ENCODE assay signal across 8 cellular contexts in the genomic region with DNA sequence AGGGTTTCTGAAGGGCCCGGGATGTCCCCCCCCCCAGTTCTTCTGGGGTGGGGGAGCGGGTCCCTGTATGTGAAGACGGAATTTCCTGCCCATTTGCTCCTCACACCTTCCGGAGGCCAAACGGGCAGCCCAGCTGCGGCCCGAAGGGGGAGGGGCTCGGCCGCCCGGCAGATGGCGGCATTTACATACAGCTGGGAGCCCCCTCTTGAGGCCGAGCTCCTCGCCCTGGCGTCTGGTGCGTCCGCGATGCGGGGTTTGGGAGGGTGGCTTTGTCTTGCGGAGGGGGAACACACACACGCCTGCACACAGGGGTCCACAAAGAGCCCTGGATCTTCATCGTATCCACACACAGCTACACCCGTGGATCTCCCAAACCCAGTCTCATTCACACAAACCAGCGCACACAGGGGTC. TPM values are rescaled to one million over a fixed set of nuclear protein-coding genes. Genes with fewer than 3 reads are reported as not detected.
DNase-seq lines count a peak whose midpoint lies in the region; TF ChIP-seq lines count a peak whose summit lies in the region.

No MANE protein-coding gene starts in this region.

- H3K4me3 Mint-ChIP-seq in activated CD4-positive, alpha-beta T cell treated with anti-CD3 and anti-CD28 coated beads, Interleukin-2, amount 10 ng/mL, durations not matched to agents 24 days and 14 days, result peak overlapping the region; percentile 46

- no peaks in the 10 kb centered on the region for H3K79me2 ChIP-seq in SU-DHL-6 (ENCODE audit: insufficient read depth, low read length)
- no peaks in the 10 kb centered on the region for H3K79me2 ChIP-seq in fibroblast of lung (ENCODE audit: control insufficient read depth, insufficient read depth, low read length)

- peaks cover 2% of the 10 kb centered on the region for H3K36me3 Mint-ChIP-seq in activated CD4-positive, alpha-beta T cell treated with anti-CD3 and anti-CD28 coated beads, Interleukin-2, amount 10 ng/mL, durations not matched to agents 24 days and 14 days (ENCODE audit: low read depth)

- no peaks in the 10 kb centered on the region for H3K9me3 Mint-ChIP-seq in activated CD4-positive, alpha-beta T cell treated with anti-CD3 and anti-CD28 coated beads, Interleukin-2, amount 10 ng/mL, durations not matched to agents 24 days and 14 days

- no peak for TF ChIP-seq POLR2A in ovary (IDR thresholded peaks at IDR 0.05)

- 0 out of 2 replicates have a peak, but pooled peaks cover 2% of the 10 kb centered on the region for H3F3A ChIP-seq in SU-DHL-6 (ENCODE audit: insufficient read depth)

- peak overlapping the region; percentile 42 for H3K4me2 ChIP-seq in SU-DHL-6 (ENCODE audit: low read depth, low read length, poor library complexity, severe bottlenecking)
- H3K4me2 ChIP-seq in fibroblast of lung (ENCODE audit: extremely low read depth, insufficient read depth, low read length), result peak overlapping the region; percentile 79

- H3K36me3 ChIP-seq in SU-DHL-6 (ENCODE audit: low read length), result no peaks in the 10 kb centered on the region
- H3K36me3 ChIP-seq in fibroblast of lung (ENCODE audit: control insufficient read depth, insufficient read depth, low read length), result no peaks in the 10 kb centered on the region
- no peaks in the 10 kb centered on the region for H3K36me3 ChIP-seq in ovary

- H3K9ac ChIP-seq in SU-DHL-6 (ENCODE audit: low read length) (peak overlapping the region; percentile 7; the same call in 1 of the 2 replicates), fibroblast of lung (ENCODE audit: insufficient read depth, low read length) (no peak overlapping the region)

- TF ChIP-seq CTCF in SU-DHL-6 (IDR thresholded peaks at IDR 0.05; ENCODE audit: insufficient read depth, low read length, poor library complexity, severe bottlenecking) (peak; percentile 33), fibroblast of lung (conservative IDR thresholded peaks at IDR 0.05 in 1 of 2, IDR thresholded peaks at IDR 0.05 in 1 of 2; ENCODE audit: low read depth in 1 of 2, low read length in 2 of 2) (peak; percentile 25 to 42), ovary (IDR thresholded peaks at IDR 0.05) (peak in 1 of 3 donors; percentile 6)

- no peak overlapping the region for H3K27ac Mint-ChIP-seq in activated CD4-positive, alpha-beta T cell treated with anti-CD3 and anti-CD28 coated beads, Interleukin-2, amount 10 ng/mL, durations not matched to agents 24 days and 14 days

- no peak overlapping the region for H3K27ac ChIP-seq in SU-DHL-6 (ENCODE audit: low read depth, low read length)
- no peak overlapping the region for H3K27ac ChIP-seq in fibroblast of lung (ENCODE audit: insufficient read depth, low read length)
- H3K27ac ChIP-seq in ovary, result no peak overlapping the region

- peaks cover 48% of the 10 kb centered on the region for H3K27me3 Mint-ChIP-seq in activated CD4-positive, alpha-beta T cell treated with anti-CD3 and anti-CD28 coated beads, Interleukin-2, amount 10 ng/mL, durations not matched to agents 24 days and 14 days

- H4K20me1 ChIP-seq in SU-DHL-6 (ENCODE audit: low read depth, low read length) (no peaks in the 10 kb centered on the region), fibroblast of lung (ENCODE audit: control insufficient read depth, extremely low read depth, insufficient read depth, low read length) (no peaks in the 10 kb centered on the region)

- no peaks in the 10 kb centered on the region for H3K27me3 ChIP-seq in SU-DHL-6 (ENCODE audit: low read length)
- peaks cover 24% of the 10 kb centered on the region for H3K27me3 ChIP-seq in fibroblast of lung (ENCODE audit: control insufficient read depth, insufficient read depth, low read length)
- H3K27me3 ChIP-seq in ovary, result peaks cover 4% of the 10 kb centered on the region

- H3K4me3 ChIP-seq in SU-DHL-6 (ENCODE audit: insufficient read depth, low read length, poor library complexity, severe bottlenecking) (peak overlapping the region; percentile 3), fibroblast of lung (replicated peaks in 1 of 4; ENCODE audit: control extremely low read depth in 1 of 4, insufficient read depth in 1 of 4, low read depth in 3 of 4, low read length in 4 of 4) (peak overlapping the region in 2 of 4 experiments; percentile 30 to 46), ovary (no peak overlapping the region)

- DNase-seq in activated CD4-positive, alpha-beta T cell treated with anti-CD3 and anti-CD28 coated beads, Interleukin-2, amount 10 ng/mL, durations not matched to agents 24 days and 14 days, result peak; percentile 65
- no peak for DNase-seq in activated CD4-positive, alpha-beta T cell treated with anti-CD3 and anti-CD28 coated beads for 4 hours
- DNase-seq in NCI-H1417 (lab: John Stamatoyannopoulos, UW), result peak; percentile 92 to 95 (median 93)
- DNase-seq in fibroblast of lung (ENCODE audit: low read depth in 2 of 2), result peak; percentile 24 to 43
- peak in 4 of 5 donors; percentile 28 to 49 (median 38) for DNase-seq in ovary
- no peak for DNase-seq in middle frontal gyrus (ENCODE audit: extremely low spot score, low spot score)
- DNase-seq in cerebellar nuclear complex (lab: John Stamatoyannopoulos, UW), result no peak

- H3K4me1 ChIP-seq in fibroblast of lung (ENCODE audit: control insufficient read depth, extremely low read depth, insufficient read depth, low read length) (no peaks in the 10 kb centered on the region), ovary (ENCODE audit: insufficient read depth) (no peaks in the 10 kb centered on the region)

- H2AFZ ChIP-seq in SU-DHL-6 (ENCODE audit: low read depth, low read length, severe bottlenecking), result no peak overlapping the region
- peak overlapping the region; percentile 29 for H2AFZ ChIP-seq in fibroblast of lung (ENCODE audit: low read length)

- peaks cover 14% of the 10 kb centered on the region for H3K4me1 Mint-ChIP-seq in activated CD4-positive, alpha-beta T cell treated with anti-CD3 and anti-CD28 coated beads, Interleukin-2, amount 10 ng/mL, durations not matched to agents 24 days and 14 days

- H3K9me2 ChIP-seq in SU-DHL-6 (replicated peaks; ENCODE audit: insufficient read depth, low read length), result no peaks in the 10 kb centered on the region

- intact Hi-C loops in activated CD4-positive, alpha-beta T cell treated with anti-CD3 and anti-CD28 coated beads, Interleukin-2, amount 10 ng/mL, durations not matched to agents 24 days and 14 days (cut with micrococcal nuclease), result no loop called here
- intact Hi-C loops in ovary (cut with DNase I), result no loop called here

- TF ChIP-seq EP300 in ovary (IDR thresholded peaks at IDR 0.05), result no peak

- 0 to 1% (median 0%) methylated on average over 17 to 23 of the region's 23 CpGs for WGBS in ovary, 3 donors

- no peaks in the 10 kb centered on the region for H3K9me3 ChIP-seq in SU-DHL-6 (ENCODE audit: insufficient read depth, low read length)
- no peaks in the 10 kb centered on the region for H3K9me3 ChIP-seq in fibroblast of lung (ENCODE audit: control insufficient read depth, insufficient read depth, low read depth, low read length)
- no peaks in the 10 kb centered on the region for H3K9me3 ChIP-seq in ovary

RNA-seq across cellular contexts. Expression of a gene that starts 0.9 kb away (rescaled TPM):
- total RNA-seq in activated CD4-positive, alpha-beta T cell treated with anti-CD3 and anti-CD28 coated beads, Interleukin-2, amount 10 ng/mL, durations not matched to agents 24 days and 14 days, result 2.2 TPM in 2 replicates
- total RNA-seq in fibroblast of lung (under 0.01 TPM in 2 replicates), ovary (under 1 TPM in 3 of 7 donors, not detected in 4; 0.10 to 0.33 (median 0.24) TPM)
- polyA plus RNA-seq in fibroblast of lung (0.08 and 0.11 TPM in 2 replicates), ovary (under 1 TPM; 0.10 to 0.22 TPM)
- 0.28 and 0.36 TPM in 2 replicates for polyA plus RNA-seq in fibroblast of lung (2012)
- not detected in 2 replicates for polyA minus RNA-seq in fibroblast of lung (ENCODE audit: low replicate concordance)

RNA-seq across cellular contexts. Expression of a gene that starts 17.1 kb away (rescaled TPM):
- not detected in 2 replicates for total RNA-seq in activated CD4-positive, alpha-beta T cell treated with anti-CD3 and anti-CD28 coated beads, Interleukin-2, amount 10 ng/mL, durations not matched to agents 24 days and 14 days
- total RNA-seq in fibroblast of lung, result not detected in 2 replicates
- polyA plus RNA-seq in fibroblast of lung, result not detected in 2 replicates
- not detected in 2 replicates for polyA plus RNA-seq in fibroblast of lung (2012)
- not detected in 2 replicates for polyA minus RNA-seq in fibroblast of lung (ENCODE audit: low replicate concordance)
- under 1 TPM in 1 of 7 donors, not detected in 6; 0.27 TPM for total RNA-seq in ovary
- under 1 TPM in 1 of 2 donors, not detected in 1; 0.39 TPM for polyA plus RNA-seq in ovary

RNA-seq across cellular contexts. Expression of a gene that starts 17.2 kb away (rescaled TPM):
- total RNA-seq in activated CD4-positive, alpha-beta T cell treated with anti-CD3 and anti-CD28 coated beads, Interleukin-2, amount 10 ng/mL, durations not matched to agents 24 days and 14 days, result 141 and 143 TPM in 2 replicates
- total RNA-seq in fibroblast of lung, result 37.2 and 45.7 TPM in 2 replicates
- 43.5 and 71.0 TPM in 2 replicates for polyA plus RNA-seq in fibroblast of lung
- polyA plus RNA-seq in fibroblast of lung (2012), result 63.2 and 96.3 TPM in 2 replicates
- polyA minus RNA-seq in fibroblast of lung (ENCODE audit: low replicate concordance), result 167 and 175 TPM in 2 replicates
- 10 to 100 TPM; 31.5 to 59.9 (median 51.4) TPM for total RNA-seq in ovary
- 10 to 100 TPM; 41.2 to 48.3 TPM for polyA plus RNA-seq in ovary

RNA-seq across cellular contexts. Expression of a gene that starts 34.8 kb away (rescaled TPM):
- 3.4 and 3.6 TPM in 2 replicates for total RNA-seq in activated CD4-positive, alpha-beta T cell treated with anti-CD3 and anti-CD28 coated beads, Interleukin-2, amount 10 ng/mL, durations not matched to agents 24 days and 14 days
- total RNA-seq in fibroblast of lung, result 3.1 and 4.1 TPM in 2 replicates
- 3.4 and 4.0 TPM in 2 replicates for polyA plus RNA-seq in fibroblast of lung
- 2.3 and 2.9 TPM in 2 replicates for polyA plus RNA-seq in fibroblast of lung (2012)
- 0.47 and 1.8 TPM in 2 replicates for polyA minus RNA-seq in fibroblast of lung (ENCODE audit: low replicate concordance)
- total RNA-seq in ovary, result 1 to 10 TPM; 3.1 to 7.0 (median 6.2) TPM
- 1 to 10 TPM; 2.3 to 7.5 TPM for polyA plus RNA-seq in ovary

RNA-seq across cellular contexts. Expression of a gene that starts 42.1 kb away (rescaled TPM):
- total RNA-seq in activated CD4-positive, alpha-beta T cell treated with anti-CD3 and anti-CD28 coated beads, Interleukin-2, amount 10 ng/mL, durations not matched to agents 24 days and 14 days, result 17.2 and 17.6 TPM in 2 replicates
- total RNA-seq in fibroblast of lung (9.1 and 10.5 TPM in 2 replicates), ovary (10 to 100 TPM in 5 of 7 donors, 1 to 10 TPM in 2; 6.9 to 17.0 (median 13.1) TPM)
- polyA plus RNA-seq in fibroblast of lung (10.0 and 11.0 TPM in 2 replicates), ovary (10 to 100 TPM; 10.5 to 13.5 TPM)
- polyA plus RNA-seq in fibroblast of lung (2012), result 16.4 and 17.9 TPM in 2 replicates
- 2.1 and 3.3 TPM in 2 replicates for polyA minus RNA-seq in fibroblast of lung (ENCODE audit: low replicate concordance)

Comparison
In these comparisons a context has a peak if more than half of its experiments do, and no peak if none do; other contexts are left out.
1. DNase-seq: peak in activated CD4-positive, alpha-beta T cell treated with anti-CD3 and anti-CD28 coated beads, Interleukin-2, amount 10 ng/mL, durations not matched to agents 24 days and 14 days (single experiment), NCI-H1417 (3 of 3), fibroblast of lung (2 of 2) and ovary (4 of 5); none in activated CD4-positive, alpha-beta T cell treated with anti-CD3 and anti-CD28 coated beads for 4 hours (0 of 2), middle frontal gyrus (single experiment) and cerebellar nuclear complex (0 of 2).